ENCODE assay signal across 1 cellular context in the genomic region with DNA sequence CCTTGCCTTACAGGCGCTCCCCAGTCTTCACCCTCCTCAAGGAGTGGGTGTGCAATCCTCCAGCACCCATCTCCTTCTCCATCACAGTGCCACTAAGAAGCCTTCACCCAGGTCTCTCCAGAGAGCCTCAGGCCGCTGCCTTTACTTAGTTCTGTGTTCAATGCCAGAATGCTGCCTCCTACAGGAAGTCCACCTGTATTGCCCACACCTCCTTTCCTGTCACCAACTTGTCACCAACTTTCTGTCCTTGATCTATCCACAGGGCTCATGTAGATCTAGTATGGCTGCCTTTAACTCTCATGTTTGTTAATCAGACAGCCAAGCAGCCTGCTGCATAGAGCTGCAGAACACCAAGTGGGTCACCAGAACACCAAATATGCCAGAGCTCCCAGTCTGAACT.
TF ChIP-seq lines count a peak whose summit lies in the region.

No MANE protein-coding gene starts in this region.

TF ChIP-seq in H1, 55 proteins besides CTCF, POLR2A, EP300 and RAD21:
- TF ChIP-seq SAP30 (IDR thresholded peaks at IDR 0.05; ENCODE audit: insufficient read depth, insufficient replicate concordance, low read length) (no peak), TAF1 (IDR thresholded peaks at IDR 0.05; ENCODE audit: low read depth, low read length) (no peak), RFX5 (IDR thresholded peaks at IDR 0.05; ENCODE audit: borderline replicate concordance, low read depth, low read length) (no peak), TEAD4 (IDR thresholded peaks at IDR 0.05; ENCODE audit: low read depth, low read length) (no peak), KDM5A (IDR thresholded peaks at IDR 0.05; ENCODE audit: low read length) (no peak), BACH1 (IDR thresholded peaks at IDR 0.05; ENCODE audit: low read length) (no peak), JUND (IDR thresholded peaks at IDR 0.05; ENCODE audit: low read length) (no peak), SP2 (IDR thresholded peaks at IDR 0.05; ENCODE audit: low read length) (no peak), TAF7 (optimal IDR thresholded peaks at IDR 0.05; ENCODE audit: borderline replicate concordance, low read depth, low read length) (no peak), CREB1 (IDR thresholded peaks at IDR 0.05) (no peak), MAFK (IDR thresholded peaks at IDR 0.05; ENCODE audit: low read depth, low read length) (no peak), SIRT6 (IDR thresholded peaks at IDR 0.05; ENCODE audit: low read length) (no peak), RNF2 (IDR thresholded peaks at IDR 0.05; ENCODE audit: borderline replicate concordance, low read depth, low read length, missing control alignments, poor library complexity, severe bottlenecking) (no peak), HDAC6 (IDR thresholded peaks at IDR 0.05; ENCODE audit: low read depth, low read length) (no peak), CBX5 (IDR thresholded peaks at IDR 0.05; ENCODE audit: low read depth, low read length) (no peak), TCF12 (IDR thresholded peaks at IDR 0.05; ENCODE audit: low read depth, low read length) (no peak), NANOG (IDR thresholded peaks at IDR 0.05; ENCODE audit: insufficient read depth, low read depth, low read length, poor library complexity, severe bottlenecking) (no peak)
- TF ChIP-seq, protein P1, sequence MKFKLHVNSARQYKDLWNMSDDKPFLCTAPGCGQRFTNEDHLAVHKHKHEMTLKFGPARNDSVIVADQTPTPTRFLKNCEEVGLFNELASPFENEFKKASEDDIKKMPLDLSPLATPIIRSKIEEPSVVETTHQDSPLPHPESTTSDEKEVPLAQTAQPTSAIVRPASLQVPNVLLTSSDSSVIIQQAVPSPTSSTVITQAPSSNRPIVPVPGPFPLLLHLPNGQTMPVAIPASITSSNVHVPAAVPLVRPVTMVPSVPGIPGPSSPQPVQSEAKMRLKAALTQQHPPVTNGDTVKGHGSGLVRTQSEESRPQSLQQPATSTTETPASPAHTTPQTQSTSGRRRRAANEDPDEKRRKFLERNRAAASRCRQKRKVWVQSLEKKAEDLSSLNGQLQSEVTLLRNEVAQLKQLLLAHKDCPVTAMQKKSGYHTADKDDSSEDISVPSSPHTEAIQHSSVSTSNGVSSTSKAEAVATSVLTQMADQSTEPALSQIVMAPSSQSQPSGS (IDR thresholded peaks at IDR 0.05; ENCODE audit: low read length) = no peak
- TF ChIP-seq, protein P2, sequence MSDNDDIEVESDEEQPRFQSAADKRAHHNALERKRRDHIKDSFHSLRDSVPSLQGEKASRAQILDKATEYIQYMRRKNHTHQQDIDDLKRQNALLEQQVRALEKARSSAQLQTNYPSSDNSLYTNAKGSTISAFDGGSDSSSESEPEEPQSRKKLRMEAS (IDR thresholded peaks at IDR 0.05) = no peak
TF ChIP-seq in H1: peak in this region for 0.
